Comparison of ENCODE assay signal across 1 cellular context in genomic region chr3:119825820-119826219, GRCh38.
TF ChIP-seq lines count a peak whose summit lies in the region.

No MANE protein-coding gene starts in this region.

TF ChIP-seq in HepG2, 621 proteins besides CTCF, POLR2A, EP300 and RAD21 (continued from another document and continues in another):
- TF ChIP-seq ZSCAN22 (CRISPR knock-in tag; IDR thresholded peaks at IDR 0.05), result no peak
- TF ChIP-seq ZNF451 (CRISPR knock-in tag; IDR thresholded peaks at IDR 0.05), result no peak
- no peak for TF ChIP-seq ZNF143 (CRISPR knock-in tag; IDR thresholded peaks at IDR 0.05)
- TF ChIP-seq ZNF790 (CRISPR knock-in tag; IDR thresholded peaks at IDR 0.05; ENCODE audit: borderline replicate concordance), result no peak
- TF ChIP-seq DRAP1 (CRISPR knock-in tag; IDR thresholded peaks at IDR 0.05), result no peak; the same call in 1 of the 2 replicates
- TF ChIP-seq ZBTB44 (CRISPR knock-in tag; IDR thresholded peaks at IDR 0.05), result no peak
- TF ChIP-seq ZBTB1 (CRISPR knock-in tag; IDR thresholded peaks at IDR 0.05; ENCODE audit: borderline replicate concordance), result no peak
- peak; percentile 69; the same call in 1 of the 2 replicates for TF ChIP-seq HMG20A (CRISPR knock-in tag; IDR thresholded peaks at IDR 0.05; ENCODE audit: borderline replicate concordance)
- TF ChIP-seq ZNF558 (CRISPR knock-in tag; IDR thresholded peaks at IDR 0.05; ENCODE audit: borderline replicate concordance), result no peak
- no peak for TF ChIP-seq HIC2 (CRISPR knock-in tag; IDR thresholded peaks at IDR 0.05; ENCODE audit: low read depth)
- no peak for TF ChIP-seq SIN3A (IDR thresholded peaks at IDR 0.05; ENCODE audit: borderline replicate concordance, low read depth, low read length)
- no peak for TF ChIP-seq ZNF33A (CRISPR knock-in tag; IDR thresholded peaks at IDR 0.05; ENCODE audit: borderline replicate concordance)
- no peak; the same call in 1 of the 2 replicates for TF ChIP-seq TFDP1 (CRISPR knock-in tag; IDR thresholded peaks at IDR 0.05; ENCODE audit: borderline replicate concordance)
- TF ChIP-seq ETS1 (CRISPR knock-in tag; IDR thresholded peaks at IDR 0.05), result no peak
- no peak for TF ChIP-seq SOX6 (IDR thresholded peaks at IDR 0.05)
- TF ChIP-seq SOX6 (CRISPR knock-in tag; IDR thresholded peaks at IDR 0.05), result peak; percentile 77
- TF ChIP-seq THAP7 (CRISPR knock-in tag; IDR thresholded peaks at IDR 0.05), result no peak
- no peak for TF ChIP-seq GRHL1 (CRISPR knock-in tag; conservative IDR thresholded peaks at IDR 0.05)
- no peak for TF ChIP-seq ZNF83 (CRISPR knock-in tag; IDR thresholded peaks at IDR 0.05; ENCODE audit: borderline replicate concordance)
- no peak for TF ChIP-seq PHF8 (CRISPR knock-in tag; IDR thresholded peaks at IDR 0.05)
- TF ChIP-seq ZNF343 (CRISPR knock-in tag; IDR thresholded peaks at IDR 0.05), result no peak
- TF ChIP-seq ZC3H13 (CRISPR knock-in tag; IDR thresholded peaks at IDR 0.05), result no peak
- no peak for TF ChIP-seq BRF2 (CRISPR knock-in tag; IDR thresholded peaks at IDR 0.05)
- TF ChIP-seq KIAA2018 (CRISPR knock-in tag; IDR thresholded peaks at IDR 0.05; ENCODE audit: borderline replicate concordance), result no peak
- TF ChIP-seq CEBPZ (IDR thresholded peaks at IDR 0.05; ENCODE audit: low read length), result no peak
- TF ChIP-seq ZNF337 (CRISPR knock-in tag; IDR thresholded peaks at IDR 0.05; ENCODE audit: borderline replicate concordance, low read depth), result no peak
- no peak for TF ChIP-seq ZBTB10 (CRISPR knock-in tag; IDR thresholded peaks at IDR 0.05; ENCODE audit: borderline replicate concordance)
- peak; percentile 56; the same call in 1 of the 2 replicates for TF ChIP-seq MEF2D (CRISPR knock-in tag; IDR thresholded peaks at IDR 0.05)
